Comparison of ENCODE assay signal across 1 cellular context in the genomic region with DNA sequence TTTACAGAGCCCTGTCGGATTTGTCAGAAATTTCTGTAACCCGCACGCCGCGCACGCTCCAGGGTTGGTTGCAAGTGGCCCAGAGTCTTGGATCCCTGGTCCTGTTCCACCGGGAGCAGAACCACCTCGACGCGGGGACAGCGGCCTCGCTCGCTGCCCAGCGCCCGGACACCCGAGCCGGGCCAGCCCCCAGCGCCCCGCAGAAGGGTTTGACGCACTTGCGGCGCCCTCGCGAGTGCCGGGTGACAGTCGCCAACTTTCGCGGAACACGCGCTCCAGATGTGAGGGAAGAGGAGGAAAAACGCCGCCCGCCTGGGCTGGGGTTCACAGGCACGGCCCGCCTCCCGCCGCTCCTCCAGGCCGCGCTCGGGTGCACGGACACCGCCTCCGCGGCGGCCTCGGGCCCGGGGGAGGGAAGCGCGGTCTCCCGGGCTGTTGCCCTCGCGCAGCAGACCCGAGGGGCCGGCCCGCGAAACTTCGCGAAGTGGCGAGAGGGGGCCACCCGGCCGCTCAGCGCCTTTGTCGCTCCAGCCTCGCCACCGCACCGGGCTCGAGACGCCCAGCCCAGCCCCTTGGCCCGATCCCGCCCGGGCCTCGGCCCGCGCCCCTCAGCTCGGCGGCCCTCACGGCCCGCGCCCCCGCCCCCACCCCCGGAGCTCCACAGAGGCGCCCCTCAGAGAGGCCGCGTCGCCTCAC.
TF ChIP-seq lines count a peak whose summit lies in the region.

No MANE protein-coding gene starts in this region.

TF ChIP-seq in H1, 55 proteins besides CTCF, POLR2A, EP300 and RAD21:
- TF ChIP-seq BACH1 (IDR thresholded peaks at IDR 0.05; ENCODE audit: low read length) (no peak), MAFK (IDR thresholded peaks at IDR 0.05; ENCODE audit: low read depth, low read length) (no peak), NRF1 (IDR thresholded peaks at IDR 0.05; ENCODE audit: low read depth, low read length) (no peak), RNF2 (IDR thresholded peaks at IDR 0.05; ENCODE audit: borderline replicate concordance, low read depth, low read length, missing control alignments, poor library complexity, severe bottlenecking) (no peak), POLR2AphosphoS5 (IDR thresholded peaks at IDR 0.05; ENCODE audit: low read depth, low read length) (no peak), BCL11A (IDR thresholded peaks at IDR 0.05; ENCODE audit: low read depth in 2 of 2, low read length in 2 of 2) (no peak), TEAD4 (IDR thresholded peaks at IDR 0.05; ENCODE audit: low read depth, low read length) (no peak), SP1 (IDR thresholded peaks at IDR 0.05; ENCODE audit: low read depth, low read length) (no peak), YY1 (IDR thresholded peaks at IDR 0.05; ENCODE audit: low read depth, low read length) (no peak), SIN3A (conservative IDR thresholded peaks at IDR 0.05 in 1 of 2, IDR thresholded peaks at IDR 0.05 in 1 of 2; ENCODE audit: low read depth in 1 of 2, low read length in 2 of 2) (0 out of 4 replicates have a peak, but pooled peaks of 1 of the 2 experiments have one; percentile 55), KDM1A (IDR thresholded peaks at IDR 0.05; ENCODE audit: borderline replicate concordance, low read length) (no peak), JUN (IDR thresholded peaks at IDR 0.05; ENCODE audit: low read depth, low read length) (no peak), SRF (IDR thresholded peaks at IDR 0.05; ENCODE audit: low read depth, low read length) (no peak), GABPA (IDR thresholded peaks at IDR 0.05; ENCODE audit: borderline replicate concordance, insufficient read depth, low read length) (no peak), ZNF274 (IDR thresholded peaks at IDR 0.05; ENCODE audit: borderline replicate concordance, extremely low read depth, low read length) (no peak), JUND (IDR thresholded peaks at IDR 0.05; ENCODE audit: low read length) (no peak), CHD1 (IDR thresholded peaks at IDR 0.05; ENCODE audit: low read depth, low read length) (no peak), BRCA1 (IDR thresholded peaks at IDR 0.05; ENCODE audit: low read depth, low read length) (no peak), TAF1 (IDR thresholded peaks at IDR 0.05; ENCODE audit: low read depth, low read length) (no peak), TAF7 (optimal IDR thresholded peaks at IDR 0.05; ENCODE audit: borderline replicate concordance, low read depth, low read length) (no peak), RXRA (IDR thresholded peaks at IDR 0.05; ENCODE audit: insufficient read depth, low read depth, low read length) (no peak), CHD2 (IDR thresholded peaks at IDR 0.05; ENCODE audit: low read length) (no peak), RBBP5 (IDR thresholded peaks at IDR 0.05; ENCODE audit: borderline replicate concordance, low read depth, low read length) (peak; percentile 83; the same call in 1 of the 2 replicates), SP4 (IDR thresholded peaks at IDR 0.05; ENCODE audit: low read length) (no peak), CREB1 (IDR thresholded peaks at IDR 0.05) (no peak), SIX5 (IDR thresholded peaks at IDR 0.05; ENCODE audit: low read depth, low read length) (no peak), ASH2L (IDR thresholded peaks at IDR 0.05; ENCODE audit: low read length) (peak; percentile 93), RFX5 (IDR thresholded peaks at IDR 0.05; ENCODE audit: borderline replicate concordance, low read depth, low read length) (no peak), EZH2 (IDR thresholded peaks at IDR 0.05; ENCODE audit: low read depth, low read length, severe bottlenecking) (no peak)
- TF ChIP-seq, protein P1, sequence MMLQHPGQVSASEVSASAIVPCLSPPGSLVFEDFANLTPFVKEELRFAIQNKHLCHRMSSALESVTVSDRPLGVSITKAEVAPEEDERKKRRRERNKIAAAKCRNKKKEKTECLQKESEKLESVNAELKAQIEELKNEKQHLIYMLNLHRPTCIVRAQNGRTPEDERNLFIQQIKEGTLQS (IDR thresholded peaks at IDR 0.05; ENCODE audit: insufficient read depth, low read depth, low read length): no peak
- TF ChIP-seq, protein P2, sequence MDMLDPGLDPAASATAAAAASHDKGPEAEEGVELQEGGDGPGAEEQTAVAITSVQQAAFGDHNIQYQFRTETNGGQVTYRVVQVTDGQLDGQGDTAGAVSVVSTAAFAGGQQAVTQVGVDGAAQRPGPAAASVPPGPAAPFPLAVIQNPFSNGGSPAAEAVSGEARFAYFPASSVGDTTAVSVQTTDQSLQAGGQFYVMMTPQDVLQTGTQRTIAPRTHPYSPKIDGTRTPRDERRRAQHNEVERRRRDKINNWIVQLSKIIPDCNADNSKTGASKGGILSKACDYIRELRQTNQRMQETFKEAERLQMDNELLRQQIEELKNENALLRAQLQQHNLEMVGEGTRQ (IDR thresholded peaks at IDR 0.05; ENCODE audit: low read length): no peak
- TF ChIP-seq, protein P3, sequence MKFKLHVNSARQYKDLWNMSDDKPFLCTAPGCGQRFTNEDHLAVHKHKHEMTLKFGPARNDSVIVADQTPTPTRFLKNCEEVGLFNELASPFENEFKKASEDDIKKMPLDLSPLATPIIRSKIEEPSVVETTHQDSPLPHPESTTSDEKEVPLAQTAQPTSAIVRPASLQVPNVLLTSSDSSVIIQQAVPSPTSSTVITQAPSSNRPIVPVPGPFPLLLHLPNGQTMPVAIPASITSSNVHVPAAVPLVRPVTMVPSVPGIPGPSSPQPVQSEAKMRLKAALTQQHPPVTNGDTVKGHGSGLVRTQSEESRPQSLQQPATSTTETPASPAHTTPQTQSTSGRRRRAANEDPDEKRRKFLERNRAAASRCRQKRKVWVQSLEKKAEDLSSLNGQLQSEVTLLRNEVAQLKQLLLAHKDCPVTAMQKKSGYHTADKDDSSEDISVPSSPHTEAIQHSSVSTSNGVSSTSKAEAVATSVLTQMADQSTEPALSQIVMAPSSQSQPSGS (IDR thresholded peaks at IDR 0.05; ENCODE audit: low read length): no peak
- TF ChIP-seq, protein P4, sequence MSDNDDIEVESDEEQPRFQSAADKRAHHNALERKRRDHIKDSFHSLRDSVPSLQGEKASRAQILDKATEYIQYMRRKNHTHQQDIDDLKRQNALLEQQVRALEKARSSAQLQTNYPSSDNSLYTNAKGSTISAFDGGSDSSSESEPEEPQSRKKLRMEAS (IDR thresholded peaks at IDR 0.05): peak; percentile 21; the same call in 1 of the 2 replicates
- TF ChIP-seq, protein P5, sequence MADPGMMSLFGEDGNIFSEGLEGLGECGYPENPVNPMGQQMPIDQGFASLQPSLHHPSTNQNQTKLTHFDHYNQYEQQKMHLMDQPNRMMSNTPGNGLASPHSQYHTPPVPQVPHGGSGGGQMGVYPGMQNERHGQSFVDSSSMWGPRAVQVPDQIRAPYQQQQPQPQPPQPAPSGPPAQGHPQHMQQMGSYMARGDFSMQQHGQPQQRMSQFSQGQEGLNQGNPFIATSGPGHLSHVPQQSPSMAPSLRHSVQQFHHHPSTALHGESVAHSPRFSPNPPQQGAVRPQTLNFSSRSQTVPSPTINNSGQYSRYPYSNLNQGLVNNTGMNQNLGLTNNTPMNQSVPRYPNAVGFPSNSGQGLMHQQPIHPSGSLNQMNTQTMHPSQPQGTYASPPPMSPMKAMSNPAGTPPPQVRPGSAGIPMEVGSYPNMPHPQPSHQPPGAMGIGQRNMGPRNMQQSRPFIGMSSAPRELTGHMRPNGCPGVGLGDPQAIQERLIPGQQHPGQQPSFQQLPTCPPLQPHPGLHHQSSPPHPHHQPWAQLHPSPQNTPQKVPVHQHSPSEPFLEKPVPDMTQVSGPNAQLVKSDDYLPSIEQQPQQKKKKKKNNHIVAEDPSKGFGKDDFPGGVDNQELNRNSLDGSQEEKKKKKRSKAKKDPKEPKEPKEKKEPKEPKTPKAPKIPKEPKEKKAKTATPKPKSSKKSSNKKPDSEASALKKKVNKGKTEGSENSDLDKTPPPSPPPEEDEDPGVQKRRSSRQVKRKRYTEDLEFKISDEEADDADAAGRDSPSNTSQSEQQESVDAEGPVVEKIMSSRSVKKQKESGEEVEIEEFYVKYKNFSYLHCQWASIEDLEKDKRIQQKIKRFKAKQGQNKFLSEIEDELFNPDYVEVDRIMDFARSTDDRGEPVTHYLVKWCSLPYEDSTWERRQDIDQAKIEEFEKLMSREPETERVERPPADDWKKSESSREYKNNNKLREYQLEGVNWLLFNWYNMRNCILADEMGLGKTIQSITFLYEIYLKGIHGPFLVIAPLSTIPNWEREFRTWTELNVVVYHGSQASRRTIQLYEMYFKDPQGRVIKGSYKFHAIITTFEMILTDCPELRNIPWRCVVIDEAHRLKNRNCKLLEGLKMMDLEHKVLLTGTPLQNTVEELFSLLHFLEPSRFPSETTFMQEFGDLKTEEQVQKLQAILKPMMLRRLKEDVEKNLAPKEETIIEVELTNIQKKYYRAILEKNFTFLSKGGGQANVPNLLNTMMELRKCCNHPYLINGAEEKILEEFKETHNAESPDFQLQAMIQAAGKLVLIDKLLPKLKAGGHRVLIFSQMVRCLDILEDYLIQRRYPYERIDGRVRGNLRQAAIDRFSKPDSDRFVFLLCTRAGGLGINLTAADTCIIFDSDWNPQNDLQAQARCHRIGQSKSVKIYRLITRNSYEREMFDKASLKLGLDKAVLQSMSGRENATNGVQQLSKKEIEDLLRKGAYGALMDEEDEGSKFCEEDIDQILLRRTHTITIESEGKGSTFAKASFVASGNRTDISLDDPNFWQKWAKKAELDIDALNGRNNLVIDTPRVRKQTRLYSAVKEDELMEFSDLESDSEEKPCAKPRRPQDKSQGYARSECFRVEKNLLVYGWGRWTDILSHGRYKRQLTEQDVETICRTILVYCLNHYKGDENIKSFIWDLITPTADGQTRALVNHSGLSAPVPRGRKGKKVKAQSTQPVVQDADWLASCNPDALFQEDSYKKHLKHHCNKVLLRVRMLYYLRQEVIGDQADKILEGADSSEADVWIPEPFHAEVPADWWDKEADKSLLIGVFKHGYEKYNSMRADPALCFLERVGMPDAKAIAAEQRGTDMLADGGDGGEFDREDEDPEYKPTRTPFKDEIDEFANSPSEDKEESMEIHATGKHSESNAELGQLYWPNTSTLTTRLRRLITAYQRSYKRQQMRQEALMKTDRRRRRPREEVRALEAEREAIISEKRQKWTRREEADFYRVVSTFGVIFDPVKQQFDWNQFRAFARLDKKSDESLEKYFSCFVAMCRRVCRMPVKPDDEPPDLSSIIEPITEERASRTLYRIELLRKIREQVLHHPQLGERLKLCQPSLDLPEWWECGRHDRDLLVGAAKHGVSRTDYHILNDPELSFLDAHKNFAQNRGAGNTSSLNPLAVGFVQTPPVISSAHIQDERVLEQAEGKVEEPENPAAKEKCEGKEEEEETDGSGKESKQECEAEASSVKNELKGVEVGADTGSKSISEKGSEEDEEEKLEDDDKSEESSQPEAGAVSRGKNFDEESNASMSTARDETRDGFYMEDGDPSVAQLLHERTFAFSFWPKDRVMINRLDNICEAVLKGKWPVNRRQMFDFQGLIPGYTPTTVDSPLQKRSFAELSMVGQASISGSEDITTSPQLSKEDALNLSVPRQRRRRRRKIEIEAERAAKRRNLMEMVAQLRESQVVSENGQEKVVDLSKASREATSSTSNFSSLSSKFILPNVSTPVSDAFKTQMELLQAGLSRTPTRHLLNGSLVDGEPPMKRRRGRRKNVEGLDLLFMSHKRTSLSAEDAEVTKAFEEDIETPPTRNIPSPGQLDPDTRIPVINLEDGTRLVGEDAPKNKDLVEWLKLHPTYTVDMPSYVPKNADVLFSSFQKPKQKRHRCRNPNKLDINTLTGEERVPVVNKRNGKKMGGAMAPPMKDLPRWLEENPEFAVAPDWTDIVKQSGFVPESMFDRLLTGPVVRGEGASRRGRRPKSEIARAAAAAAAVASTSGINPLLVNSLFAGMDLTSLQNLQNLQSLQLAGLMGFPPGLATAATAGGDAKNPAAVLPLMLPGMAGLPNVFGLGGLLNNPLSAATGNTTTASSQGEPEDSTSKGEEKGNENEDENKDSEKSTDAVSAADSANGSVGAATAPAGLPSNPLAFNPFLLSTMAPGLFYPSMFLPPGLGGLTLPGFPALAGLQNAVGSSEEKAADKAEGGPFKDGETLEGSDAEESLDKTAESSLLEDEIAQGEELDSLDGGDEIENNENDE (IDR thresholded peaks at IDR 0.05; ENCODE audit: insufficient replicate concordance, low read length): no peak
